ENCODE assay signal across 8 cellular contexts in the genomic region with DNA sequence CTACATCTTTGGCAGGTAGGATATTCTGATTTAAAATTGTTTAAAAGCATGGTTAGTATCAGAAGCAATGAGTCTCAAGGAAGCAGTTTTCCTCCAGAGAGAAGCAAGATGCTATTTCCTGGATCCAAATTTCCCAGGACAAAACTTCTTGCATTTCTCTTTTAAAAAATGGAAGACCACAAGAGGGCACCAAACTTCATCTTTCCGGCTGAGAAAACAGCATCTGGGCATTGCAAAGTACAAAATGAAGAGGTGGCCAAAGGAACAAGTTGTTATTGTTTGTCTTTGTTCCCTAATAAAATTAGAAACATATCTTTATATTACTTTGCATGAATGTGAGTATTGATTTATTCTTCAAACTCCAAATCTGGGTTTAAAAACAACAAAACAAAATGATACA.
DNase-seq lines count a peak whose midpoint lies in the region; ATAC-seq, FAIRE-seq and TF ChIP-seq lines count a peak whose summit lies in the region.

No MANE protein-coding gene starts in this region.

- H3F3A ChIP-seq in SK-N-SH (replicated peaks; ENCODE audit: insufficient read depth): peaks cover 18% of the 10 kb centered on the region

- in situ Hi-C loops in GM12878 (cut with MboI): loop anchor here (5.0 kb wide), 1 partner anchor 234 kb away; no protein-coding TSS in a partner anchor

- RAD21 ChIA-PET in GM12878 (lab: Charles Lee; ENCODE audit: unreplicated experiment): interaction anchor here (1.4 kb wide), 1 partner anchor 118 kb away, joined by 3 read pairs; no protein-coding TSS in a partner anchor

- H3K9me3 ChIP-seq in SK-N-SH (no peaks in the 10 kb centered on the region), GM12878 (replicated peaks; ENCODE audit: control insufficient read depth, insufficient read depth, low read length) (no peaks in the 10 kb centered on the region; the same call in 2 of the 3 replicates), kidney (ENCODE audit: control insufficient read depth in 1 of 2, low read length in 2 of 2) (no peaks in the 10 kb centered on the region), upper lobe of right lung (no peaks in the 10 kb centered on the region)

- CTCF ChIA-PET in SK-N-SH (lab: Yijun Ruan, JAX) (interaction anchor here (1.2 to 4.8 kb wide), 4 partner anchors 216 to 253 kb away, joined by 3 to 40 read pairs (median 5); no protein-coding TSS in a partner anchor), GM12878 (lab: Yijun Ruan, JAX) (interaction anchor here (1.0 to 3.2 kb wide), 3 partner anchors 12 to 229 kb away, joined by 3 to 22 read pairs (median 19); no protein-coding TSS in a partner anchor)

- peak; percentile 78 for TF ChIP-seq CTCF in SK-N-SH (IDR thresholded peaks at IDR 0.05)
- peak; percentile 45 to 73 (median 53); a peak in 5 of 6 replicates for TF ChIP-seq CTCF in GM12878 (IDR thresholded peaks at IDR 0.05 in 2 of 3, conservative IDR thresholded peaks at IDR 0.05 in 1 of 3; ENCODE audit: control insufficient read depth in 2 of 3, extremely low read depth in 1 of 3, insufficient read depth in 1 of 3, low read depth in 3 of 3, low read length in 3 of 3)
- TF ChIP-seq CTCF in kidney (IDR thresholded peaks at IDR 0.05; ENCODE audit: borderline replicate concordance, extremely low read depth, insufficient read depth): peak; percentile 48
- peak; percentile 67 for TF ChIP-seq CTCF in upper lobe of right lung (IDR thresholded peaks at IDR 0.05)

- H3K36me3 ChIP-seq in SK-N-SH (replicated peaks in 1 of 2; ENCODE audit: control insufficient read depth in 1 of 2, insufficient read depth in 2 of 2, low read length in 1 of 2) (no peaks in the 10 kb centered on the region), GM12878 (ENCODE audit: control insufficient read depth in 2 of 2, insufficient read depth in 2 of 2, low read length in 1 of 2) (no peaks in the 10 kb centered on the region), kidney (ENCODE audit: control insufficient read depth in 1 of 2, insufficient read depth in 2 of 2, low read length in 2 of 2) (no peaks in the 10 kb centered on the region), upper lobe of right lung (no peaks in the 10 kb centered on the region)

- intact Hi-C loops in GM12878 (cut with micrococcal nuclease; ENCODE audit: unreplicated experiment) (loop anchor here (1.0 to 2.0 kb wide), 2 partner anchors 52 to 228 kb away; no protein-coding TSS in a partner anchor), kidney (cut with DNase I) (no loop called here), upper lobe of right lung (cut with DNase I) (loop anchor here (5.0 kb wide), 1 partner anchor 229 kb away; no protein-coding TSS in a partner anchor)

- 0% methylated on average over 1 of the region's 1 CpG for WGBS in SK-N-SH (ENCODE audit: low lambda C conversion rate)
- WGBS in GM12878 (ENCODE audit: insufficient coverage, insufficient replicate concordance, low lambda C conversion rate, missing lambda C conversion rate): 0% methylated on average over 1 of the region's 1 CpG

- BruUV-seq in GM12878 (replicated peaks; lab: Mats Ljungman, UMichigan): no TSS peak

- no peaks in the 10 kb centered on the region for H3K27me3 ChIP-seq in SK-N-SH (ENCODE audit: insufficient read depth)
- H3K27me3 ChIP-seq in GM12878 (replicated peaks in 1 of 2; ENCODE audit: control insufficient read depth in 2 of 2, insufficient read depth in 2 of 2, low read length in 1 of 2): no peaks in the 10 kb centered on the region
- H3K27me3 ChIP-seq in upper lobe of right lung: no peaks in the 10 kb centered on the region

- TF ChIP-seq RAD21 in SK-N-SH (IDR thresholded peaks at IDR 0.05; ENCODE audit: low read length) (peak; percentile 94), GM12878 (IDR thresholded peaks at IDR 0.05; ENCODE audit: insufficient read depth, low read depth, low read length) (peak; percentile 93)

- DNase-seq in SK-N-SH (peak; percentile 46), NCI-H146 (lab: John Stamatoyannopoulos, UW) (peak; percentile 10), GM12878 (ENCODE audit: low read depth, low spot score) (no peak), kidney (no peak), upper lobe of right lung (no peak), NCI-H187 (lab: John Stamatoyannopoulos, UW) (no peak)
- DNase-seq in stimulated activated CD4-positive, alpha-beta T cell treated with anti-CD3 and anti-CD28 coated beads, Interleukin-4, amount 100 ng/mL, for 4 hours: no peak

- H3K27ac ChIP-seq in SK-N-SH (ENCODE audit: low read depth in 2 of 2, low read length in 1 of 2): no peak overlapping the region
- no peak overlapping the region for H3K27ac ChIP-seq in GM12878 (ENCODE audit: control insufficient read depth, insufficient read depth)
- no peak overlapping the region for H3K27ac ChIP-seq in kidney (ENCODE audit: low read depth in 2 of 2, low read length in 2 of 2)
- H3K27ac ChIP-seq in upper lobe of right lung: no peak overlapping the region

- H4K20me1 ChIP-seq in SK-N-SH (ENCODE audit: insufficient read depth): no peaks in the 10 kb centered on the region
- H4K20me1 ChIP-seq in GM12878 (ENCODE audit: control insufficient read depth, insufficient read depth): no peaks in the 10 kb centered on the region

- TF ChIP-seq EP300 in SK-N-SH (IDR thresholded peaks at IDR 0.05; ENCODE audit: borderline replicate concordance in 1 of 2, low read depth in 1 of 2, low read length in 1 of 2): no peak
- TF ChIP-seq EP300 in GM12878 (IDR thresholded peaks at IDR 0.05; ENCODE audit: borderline replicate concordance in 1 of 2, control insufficient read depth in 1 of 2, low read depth in 2 of 2, low read length in 2 of 2): no peak

- H3K4me3 ChIP-seq in SK-N-SH (ENCODE audit: low read depth in 2 of 2, low read length in 1 of 2) (no peak overlapping the region), GM12878 (no peak overlapping the region), kidney (ENCODE audit: low read length in 2 of 2) (no peak overlapping the region), upper lobe of right lung (no peak overlapping the region)

- no peak for FAIRE-seq in GM12878 (lab: Jason Lieb, UNC)
- FAIRE-seq in kidney (lab: Jason Lieb, UNC): peak; percentile 98

- SMC1A ChIA-PET in GM12878 (lab: Charles Lee; ENCODE audit: uncharacterized antibody, unreplicated experiment): no interaction called here

- no peaks in the 10 kb centered on the region for H3K79me2 ChIP-seq in SK-N-SH (ENCODE audit: insufficient read depth)
- no peaks in the 10 kb centered on the region for H3K79me2 ChIP-seq in GM12878 (ENCODE audit: control insufficient read depth, insufficient read depth, low read length)

- H3K4me2 ChIP-seq in SK-N-SH (no peak overlapping the region), GM12878 (ENCODE audit: control insufficient read depth, insufficient read depth) (no peak overlapping the region)

- no peaks in the 10 kb centered on the region for H3K9me2 ChIP-seq in SK-N-SH

- H3K9ac ChIP-seq in SK-N-SH (no peak overlapping the region), GM12878 (ENCODE audit: control insufficient read depth, insufficient read depth, low read length) (no peak overlapping the region), kidney (ENCODE audit: low read length in 2 of 2) (no peak overlapping the region)

- no peak for TF ChIP-seq POLR2A in GM12878 (IDR thresholded peaks at IDR 0.05; ENCODE audit: low read depth, low read length)

- no peak overlapping the region for H2AFZ ChIP-seq in SK-N-SH (ENCODE audit: low read depth)
- H2AFZ ChIP-seq in GM12878 (ENCODE audit: control insufficient read depth, low read depth, low read length): no peak overlapping the region

- H3K4me1 ChIP-seq in SK-N-SH (ENCODE audit: control insufficient read depth in 1 of 2, insufficient read depth in 2 of 2, low read depth in 1 of 2, low read length in 1 of 2) (peaks cover 10 to 15% of the 10 kb centered on the region in 2 experiments; a peak in 3 of 4 replicates), GM12878 (ENCODE audit: control insufficient read depth, insufficient read depth, low read length) (peaks cover 3% of the 10 kb centered on the region; the same call in 1 of the 2 replicates), kidney (ENCODE audit: control insufficient read depth in 1 of 2, insufficient read depth in 1 of 2, low read depth in 1 of 2, low read length in 2 of 2) (no peaks in the 10 kb centered on the region), upper lobe of right lung (no peaks in the 10 kb centered on the region)

- POLR2A ChIA-PET in SK-N-SH (lab: Yijun Ruan, JAX) (no interaction called here), GM12878 (lab: Charles Lee) (no interaction called here)

- ATAC-seq in SK-N-SH treated with all-trans-retinoic acid at 6 μM for 48 hours (no peak), GM12878 (peak; percentile 64), upper lobe of right lung (peak; percentile 53)

TF ChIP-seq in SK-N-SH, 30 proteins besides CTCF, POLR2A, EP300 and RAD21:
- TF ChIP-seq SMC3 (IDR thresholded peaks at IDR 0.05; ENCODE audit: low read depth, low read length) (peak; percentile 85), GABPA (IDR thresholded peaks at IDR 0.05; ENCODE audit: low read depth) (no peak)

TF ChIP-seq in SK-N-SH treated with all-trans-retinoic acid at 6 μM for 48 hours, 23 proteins besides CTCF, POLR2A, EP300 and RAD21 (continues in another document):
- no peak for TF ChIP-seq PPARA (CRISPR knock-in tag; IDR thresholded peaks at IDR 0.05; ENCODE audit: borderline replicate concordance)
- no peak for TF ChIP-seq ZFP3 (CRISPR knock-in tag; IDR thresholded peaks at IDR 0.05)
- no peak for TF ChIP-seq OSR1 (CRISPR knock-in tag; IDR thresholded peaks at IDR 0.05)
- no peak for TF ChIP-seq ISL1 (CRISPR knock-in tag; IDR thresholded peaks at IDR 0.05)

TF ChIP-seq in GM12878, 131 proteins besides CTCF, POLR2A, EP300 and RAD21 (continues in another document):
- TF ChIP-seq, protein P1, sequence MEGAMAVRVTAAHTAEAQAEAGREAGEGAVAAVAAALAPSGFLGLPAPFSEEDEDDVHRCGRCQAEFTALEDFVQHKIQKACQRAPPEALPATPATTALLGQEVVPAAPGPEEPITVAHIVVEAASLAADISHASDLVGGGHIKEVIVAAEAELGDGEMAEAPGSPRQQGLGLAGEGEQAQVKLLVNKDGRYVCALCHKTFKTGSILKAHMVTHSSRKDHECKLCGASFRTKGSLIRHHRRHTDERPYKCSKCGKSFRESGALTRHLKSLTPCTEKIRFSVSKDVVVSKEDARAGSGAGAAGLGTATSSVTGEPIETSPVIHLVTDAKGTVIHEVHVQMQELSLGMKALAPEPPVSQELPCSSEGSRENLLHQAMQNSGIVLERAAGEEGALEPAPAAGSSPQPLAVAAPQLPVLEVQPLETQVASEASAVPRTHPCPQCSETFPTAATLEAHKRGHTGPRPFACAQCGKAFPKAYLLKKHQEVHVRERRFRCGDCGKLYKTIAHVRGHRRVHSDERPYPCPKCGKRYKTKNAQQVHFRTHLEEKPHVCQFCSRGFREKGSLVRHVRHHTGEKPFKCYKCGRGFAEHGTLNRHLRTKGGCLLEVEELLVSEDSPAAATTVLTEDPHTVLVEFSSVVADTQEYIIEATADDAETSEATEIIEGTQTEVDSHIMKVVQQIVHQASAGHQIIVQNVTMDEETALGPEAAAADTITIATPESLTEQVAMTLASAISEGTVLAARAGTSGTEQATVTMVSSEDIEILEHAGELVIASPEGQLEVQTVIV (IDR thresholded peaks at IDR 0.05; ENCODE audit: borderline replicate concordance, partially characterized antibody): no peak
- no peak for TF ChIP-seq NR2C2 (IDR thresholded peaks at IDR 0.05; ENCODE audit: borderline replicate concordance, control insufficient read depth, insufficient read length, low read depth)
- TF ChIP-seq SMC3 (IDR thresholded peaks at IDR 0.05; ENCODE audit: borderline replicate concordance, low read length): peak; percentile 73; the same call in 1 of the 2 replicates

Comparison
In these comparisons a context has a peak if more than half of its experiments do, and no peak if none do; other contexts are left out.
1. DNase-seq: peak in SK-N-SH (single experiment) and NCI-H146 (single experiment); none in GM12878 (single experiment), kidney (single experiment), upper lobe of right lung (single experiment), NCI-H187 (0 of 2) and stimulated activated CD4-positive, alpha-beta T cell treated with anti-CD3 and anti-CD28 coated beads, Interleukin-4, amount 100 ng/mL, for 4 hours (0 of 2).
2. Of the 26 proteins assayed by ChIP-seq in both GM12878 and SK-N-SH: peak only in GM12878: none; only in SK-N-SH: none; in both: CTCF, RAD21 and SMC3; in neither: 23.
3. Peak in every context shown above with its lines, with median percentiles within 50 percentile points of each other: CTCF ChIP-seq.